Comparison of ENCODE assay signal across 31 cellular contexts in genomic region chr1:152159144-152159543, GRCh38. TPM values are rescaled to one million over a fixed set of nuclear protein-coding genes. Genes with fewer than 3 reads are reported as not detected.
"Had no signal": no experiment of that assay in that cellular context is flagged by ENCODE, and none has a peak within 500 bp of the region (broad histone marks: within the 10 kb centered on the region; RNA-seq: fewer than 3 reads in every experiment).

Gene RPTN (minus strand): TSS chr1:152159228. CDS start chr1:152157889, 1,339 bp downstream.

- H2AFZ ChIP-seq: neural progenitor cell, parathyroid adenoma had no signal

- H3K36me3 ChIP-seq: esophagus squamous epithelium, neural progenitor cell, right lobe of liver, tibial artery had no signal

- ATAC-seq: mucosa of descending colon; naive thymus-derived CD4-positive, alpha-beta T cell; right lobe of liver; stimulated activated naive CD8-positive, alpha-beta T cell treated with anti-CD3 and anti-CD28 coated beads, Interleukin-15, amount 100 ng/mL, for 72 hours had no signal

- H3K79me2 ChIP-seq: parathyroid adenoma had no signal

- H3K9me3 ChIP-seq: esophagus squamous epithelium, mucosa of descending colon, right lobe of liver, testis, tibial artery had no signal

- H3K4me1 ChIP-seq: neural progenitor cell, parathyroid adenoma, right lobe of liver, testis, tibial artery had no signal

- H3K27ac ChIP-seq: esophagus squamous epithelium, neural progenitor cell, parathyroid adenoma, right lobe of liver, testis, tibial artery had no signal

- H3K4me3 ChIP-seq: esophagus squamous epithelium, mucosa of descending colon, neural progenitor cell, right lobe of liver, smooth muscle cell, testis, tibial artery had no signal

- H3K4me2 ChIP-seq: neural progenitor cell, smooth muscle cell had no signal

- H3K27me3 ChIP-seq: esophagus squamous epithelium, neural progenitor cell, right lobe of liver, testis, tibial artery had no signal

- FAIRE-seq: colon, endothelial cell of umbilical vein, frontal cortex, keratinocyte had no signal

- DNase-seq: effector memory CD4-positive, alpha-beta T cell; esophagus squamous epithelium; head of caudate nucleus; mesenchymal stem cell; mucosa of descending colon; naive thymus-derived CD4-positive, alpha-beta T cell; right lobe of liver; stimulated activated CD4-positive, alpha-beta T cell treated with anti-CD3 and anti-CD28 coated beads, Interleukin-12 subunit alpha, Interleukin-12 subunit beta, amount 100 ng/mL, for 4 hours; stimulated activated CD4-positive, alpha-beta T cell treated with anti-CD3 and anti-CD28 coated beads, Interleukin-1b, Interleukin-23, amount 100 ng/mL, for 48 hours; stimulated activated CD4-positive, alpha-beta T cell treated with anti-CD3 and anti-CD28 coated beads, Interleukin-4, amount 100 ng/mL, for 1 hour; stimulated activated CD8-positive, alpha-beta memory T cell treated with anti-CD3 and anti-CD28 coated beads, Interleukin-4, amount 100 ng/mL, for 48 hours; stimulated activated naive CD4-positive, alpha-beta T cell; stimulated activated naive CD8-positive, alpha-beta T cell treated with anti-CD3 and anti-CD28 coated beads, Interleukin-15, amount 100 ng/mL, for 72 hours; testis; tibial artery had no signal

- H3K9ac ChIP-seq: neural progenitor cell, parathyroid adenoma had no signal

RNA-seq across cellular contexts. Expression of gene RPTN, which starts in this region (rescaled TPM):
- total RNA-seq: cerebellum; endothelial cell of umbilical vein; epithelial cell of proximal tubule; fibroblast of villous mesenchyme; frontal cortex; glomerular endothelial cell; liver; lung microvascular endothelial cell; mesothelial cell of epicardium; mucosa of descending colon; naive thymus-derived CD4-positive, alpha-beta T cell; progenitor cell of endocrine pancreas; right lobe of liver; smooth muscle cell; urinary bladder had no signal
- polyA plus RNA-seq: endothelial cell of umbilical vein; liver; naive thymus-derived CD4-positive, alpha-beta T cell; smooth muscle cell; urinary bladder had no signal
